ENCODE assay signal across 8 cellular contexts in the genomic region with DNA sequence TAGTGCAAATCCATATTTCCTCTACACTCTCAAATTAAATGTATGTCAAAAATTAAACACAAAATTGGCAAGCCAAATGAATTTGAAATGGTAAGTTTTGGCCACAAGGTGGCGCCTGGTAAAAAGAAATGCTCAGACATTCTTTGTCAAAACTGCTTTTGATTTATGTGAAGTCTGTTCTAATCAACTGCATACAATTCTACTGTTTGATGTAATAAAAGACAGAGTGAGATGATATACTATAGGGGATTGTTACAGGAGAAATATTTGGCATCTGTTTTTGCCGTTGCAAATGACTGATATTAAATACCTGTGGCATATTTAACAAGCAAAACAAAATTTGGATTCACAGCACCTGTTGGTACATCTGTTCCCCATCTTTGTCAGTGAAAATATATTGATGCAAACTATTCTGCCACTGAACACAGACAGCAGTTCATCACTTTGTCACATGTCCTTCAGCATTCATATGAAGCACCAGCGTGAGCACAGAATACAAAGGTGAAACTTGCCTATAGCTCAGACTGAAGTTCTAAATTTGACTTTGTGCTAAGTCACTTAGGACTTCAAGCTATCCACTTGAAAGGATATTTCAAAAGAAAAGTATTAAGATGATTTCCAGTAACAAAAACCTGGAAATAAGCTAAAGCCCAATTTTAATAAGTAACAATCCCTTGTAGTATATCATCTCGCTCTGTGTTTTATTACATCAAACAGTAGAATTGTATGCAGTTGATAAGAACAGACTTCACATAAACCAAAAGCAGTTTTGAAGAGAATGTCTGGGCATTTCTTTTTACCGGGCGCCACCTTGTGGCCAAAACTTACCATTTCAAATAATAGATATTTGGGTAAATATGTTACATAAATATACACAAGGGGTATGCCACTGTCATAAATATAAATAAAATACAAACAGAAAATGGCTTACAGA. TPM values are rescaled to one million over a fixed set of nuclear protein-coding genes. Genes with fewer than 3 reads are reported as not detected.
DNase-seq lines count a peak whose midpoint lies in the region; ATAC-seq and TF ChIP-seq lines count a peak whose summit lies in the region.

No MANE protein-coding gene starts in this region.

- DNase-seq in NCI-H1417 treated with DMSO at 0.1 percent for 48 hours (lab: John Stamatoyannopoulos, UW) (peak; percentile 3), cardiac fibroblast (ENCODE audit: low read depth in 2 of 2) (peak; percentile 77 to 80), left colon (peak in 1 of 2 donors; percentile 68)
- peak; percentile 61 to 68 for DNase-seq in stimulated activated CD4-positive, alpha-beta T cell treated with anti-CD3 and anti-CD28 coated beads, Interleukin-2, amount 100 ng/mL, for 48 hours

- intact Hi-C loops in left colon (cut with DNase I, micrococcal nuclease) = loop anchor here (5.0 to 10.0 kb wide), 2 partner anchors 193 to 285 kb away; no protein-coding TSS in a partner anchor

- TF ChIP-seq CTCF in GM12801 (IDR thresholded peaks at IDR 0.05; ENCODE audit: extremely low read depth, insufficient read length) (peak; percentile 18), VCaP (conservative IDR thresholded peaks at IDR 0.05) (peak; percentile 74), cardiac fibroblast (IDR thresholded peaks at IDR 0.05; ENCODE audit: low read depth, low read length) (peak; percentile 58)

- peak overlapping the region; percentile 28; the same call in 1 of the 2 replicates for H3K27ac ChIP-seq in VCaP

- ATAC-seq in left colon = peak; percentile 65
- no peak for ATAC-seq in GM19351 (IDR thresholded peaks at IDR 0.05; ENCODE audit: unreplicated experiment)
- no peak for ATAC-seq in HG02763 (IDR thresholded peaks at IDR 0.05; ENCODE audit: unreplicated experiment)

- H3K4me3 ChIP-seq in cardiac fibroblast (replicated peaks in 1 of 2; ENCODE audit: low read depth in 2 of 2, low read length in 2 of 2) = no peak overlapping the region

RNA-seq across cellular contexts. Expression of gene CH25H, which starts 10.2 kb away (rescaled TPM):
- total RNA-seq in left colon = 1 to 10 TPM in 1 of 2 donors, under 1 TPM in 1; 0.46 to 1.3 TPM

RNA-seq across cellular contexts. Expression of gene LIPA, which starts 34.3 kb away (rescaled TPM):
- 10 to 100 TPM; 19.0 to 39.8 TPM for total RNA-seq in left colon

Comparison
In these comparisons a context has a peak if more than half of its experiments do, and no peak if none do; other contexts are left out.
1. CTCF ChIP-seq: peak in every context shown above with its lines; median percentile 74 in VCaP; 58 in cardiac fibroblast; 18 in GM12801.